ENCODE assay signal across 18 cellular contexts in genomic region chr11:1782026-1782696, GRCh38. TPM values are rescaled to one million over a fixed set of nuclear protein-coding genes. Genes with fewer than 3 reads are reported as not detected.
DNase-seq lines count a peak whose midpoint lies in the region; ATAC-seq and TF ChIP-seq lines count a peak whose summit lies in the region.
"Had no signal": no experiment of that assay in that cellular context is flagged by ENCODE, and none has a peak within 500 bp of the region (broad histone marks: within the 10 kb centered on the region; RNA-seq: fewer than 3 reads in every experiment).

No MANE protein-coding gene starts in this region.

- H3K27me3 ChIP-seq in right atrium auricular region (no peaks in the 10 kb centered on the region), left lung (peaks cover 0 to 12% of the 10 kb centered on the region in 2 donors)
- H3K27me3 ChIP-seq: dorsolateral prefrontal cortex had no signal

- no peak for TF ChIP-seq POLR2A in NB4 (IDR thresholded peaks at IDR 0.05; ENCODE audit: extremely low read depth, insufficient read length)

- H3K27me3 Mint-ChIP-seq in activated T-helper 2 cell treated with anti-CD3 and anti-CD28 coated beads, Interferon-gamma antibody, Interleukin-2, Interleukin-4, amounts not matched to agents 10 μg/mL and 5 μg/mL and 100 μg/mL, durations not matched to agents 14 hours and 24 hours and 36 hours (ENCODE audit: low read depth): no peaks in the 10 kb centered on the region

- H3K9me3 Mint-ChIP-seq in stimulated activated effector memory CD8-positive, alpha-beta T cell treated with anti-CD3 and anti-CD28 coated beads, Interleukin-12 subunit alpha, Interleukin-12 subunit beta, amount 100 ng/mL, for 72 hours: no peaks in the 10 kb centered on the region
- H3K9me3 Mint-ChIP-seq in activated T-helper 2 cell treated with anti-CD3 and anti-CD28 coated beads, Interferon-gamma antibody, Interleukin-2, Interleukin-4, amounts not matched to agents 10 μg/mL and 5 μg/mL and 100 μg/mL, durations not matched to agents 14 hours and 24 hours and 36 hours: no peaks in the 10 kb centered on the region
- H3K9me3 Mint-ChIP-seq: CD8-positive, alpha-beta memory T cell had no signal

- no peak overlapping the region for H3K4me3 Mint-ChIP-seq in stimulated activated effector memory CD8-positive, alpha-beta T cell treated with anti-CD3 and anti-CD28 coated beads, Interleukin-12 subunit alpha, Interleukin-12 subunit beta, amount 100 ng/mL, for 72 hours
- H3K4me3 Mint-ChIP-seq in activated T-helper 2 cell treated with anti-CD3 and anti-CD28 coated beads, Interferon-gamma antibody, Interleukin-2, Interleukin-4, amounts not matched to agents 10 μg/mL and 5 μg/mL and 100 μg/mL, durations not matched to agents 14 hours and 24 hours and 36 hours (ENCODE audit: low read depth): no peak overlapping the region
- H3K4me3 Mint-ChIP-seq: CD8-positive, alpha-beta memory T cell had no signal

- H3K36me3 Mint-ChIP-seq in stimulated activated effector memory CD8-positive, alpha-beta T cell treated with anti-CD3 and anti-CD28 coated beads, Interleukin-12 subunit alpha, Interleukin-12 subunit beta, amount 100 ng/mL, for 72 hours: no peaks in the 10 kb centered on the region
- H3K36me3 Mint-ChIP-seq in activated T-helper 2 cell treated with anti-CD3 and anti-CD28 coated beads, Interferon-gamma antibody, Interleukin-2, Interleukin-4, amounts not matched to agents 10 μg/mL and 5 μg/mL and 100 μg/mL, durations not matched to agents 14 hours and 24 hours and 36 hours (ENCODE audit: low read depth): no peaks in the 10 kb centered on the region
- H3K36me3 Mint-ChIP-seq: CD8-positive, alpha-beta memory T cell had no signal

- H3K4me3 ChIP-seq in right atrium auricular region (no peak overlapping the region), NB4 (ENCODE audit: low read depth, low read length) (no peak overlapping the region), left lung (no peak overlapping the region)
- H3K4me3 ChIP-seq: dorsolateral prefrontal cortex had no signal

- no peaks in the 10 kb centered on the region for H3K4me1 ChIP-seq in right atrium auricular region
- peaks cover 0 to 89% of the 10 kb centered on the region in 2 donors for H3K4me1 ChIP-seq in left lung

- TF ChIP-seq CTCF in right atrium auricular region (IDR thresholded peaks at IDR 0.05) (no peak), NB4 (IDR thresholded peaks at IDR 0.05; ENCODE audit: low read depth, low read length) (no peak), left lung (IDR thresholded peaks at IDR 0.05) (no peak)

- intact Hi-C loops in Right ventricle myocardium superior (cut with DNase I): no loop called here
- intact Hi-C loops in left lung (cut with DNase I): no loop called here
- intact Hi-C loops in activated T-helper 2 cell treated with anti-CD3 and anti-CD28 coated beads, Interferon-gamma antibody, Interleukin-2, Interleukin-4, amounts not matched to agents 10 μg/mL and 5 μg/mL and 100 μg/mL, durations not matched to agents 14 hours and 24 hours and 36 hours (cut with micrococcal nuclease): no loop called here

- ATAC-seq in Right ventricle myocardium superior (ENCODE audit: poor library complexity) (peak; percentile 33), left lung (peak; percentile 41)
- no peak for ATAC-seq in stimulated activated effector memory CD8-positive, alpha-beta T cell treated with anti-CD3 and anti-CD28 coated beads, Interleukin-12 subunit alpha, Interleukin-12 subunit beta, amount 100 ng/mL, for 72 hours

- CTCF ChIA-PET in HEK293T (lab: Yijun Ruan, JAX): interaction anchor here (1.6 kb wide), 1 partner anchor 9 kb away, joined by 4 read pairs; no protein-coding TSS in a partner anchor

- peak overlapping the region; percentile 63 for H3K27ac Mint-ChIP-seq in stimulated activated effector memory CD8-positive, alpha-beta T cell treated with anti-CD3 and anti-CD28 coated beads, Interleukin-12 subunit alpha, Interleukin-12 subunit beta, amount 100 ng/mL, for 72 hours
- H3K27ac Mint-ChIP-seq in activated T-helper 2 cell treated with anti-CD3 and anti-CD28 coated beads, Interferon-gamma antibody, Interleukin-2, Interleukin-4, amounts not matched to agents 10 μg/mL and 5 μg/mL and 100 μg/mL, durations not matched to agents 14 hours and 24 hours and 36 hours: no peak overlapping the region
- H3K27ac Mint-ChIP-seq: CD8-positive, alpha-beta memory T cell had no signal

- POLR2A ChIA-PET in HEK293T (lab: Yijun Ruan, JAX): no interaction called here

- H3K27ac ChIP-seq in right atrium auricular region (no peak overlapping the region), left lung (peak overlapping the region; percentile 59 to 97)
- H3K27ac ChIP-seq: epithelial cell of prostate had no signal

- no peak for DNase-seq in Right ventricle myocardium superior
- DNase-seq in right atrium auricular region (ENCODE audit: low spot score): no peak
- DNase-seq in NB4 (ENCODE audit: low read depth): peak; percentile 57
- DNase-seq in left lung: peak; percentile 67 to 83
- no peak for DNase-seq in stimulated activated effector memory CD8-positive, alpha-beta T cell treated with anti-CD3 and anti-CD28 coated beads, Interleukin-12 subunit alpha, Interleukin-12 subunit beta, amount 100 ng/mL, for 72 hours (ENCODE audit: low spot score in 2 of 2)
- no peak for DNase-seq in islet precursor cell
- DNase-seq in HEK293T (ENCODE audit: extremely low spot score): no peak
- no peak for DNase-seq in activated T-helper 2 cell treated with anti-CD3 and anti-CD28 coated beads, Interferon-gamma antibody, Interleukin-2, Interleukin-4, amounts not matched to agents 10 μg/mL and 5 μg/mL and 100 μg/mL, durations not matched to agents 14 hours and 24 hours and 36 hours (ENCODE audit: low spot score)
- DNase-seq: activated CD4-positive, alpha-beta T cell treated with anti-CD3 and anti-CD28 coated beads for 4 hours; CD8-positive, alpha-beta memory T cell; DND-41; mesendoderm; NCI-H1105; NCI-H2081 treated with DMSO at 0.1 percent for 48 hours; NCI-H748 treated with DMSO at 0.1 percent for 48 hours; SW 1271 had no signal

- H3K36me3 ChIP-seq in right atrium auricular region (no peaks in the 10 kb centered on the region), left lung (no peaks in the 10 kb centered on the region)

- H3K9me3 ChIP-seq in right atrium auricular region (no peaks in the 10 kb centered on the region), left lung (no peaks in the 10 kb centered on the region)

- H3K4me1 Mint-ChIP-seq in stimulated activated effector memory CD8-positive, alpha-beta T cell treated with anti-CD3 and anti-CD28 coated beads, Interleukin-12 subunit alpha, Interleukin-12 subunit beta, amount 100 ng/mL, for 72 hours: peaks cover 35% of the 10 kb centered on the region
- no peaks in the 10 kb centered on the region for H3K4me1 Mint-ChIP-seq in activated T-helper 2 cell treated with anti-CD3 and anti-CD28 coated beads, Interferon-gamma antibody, Interleukin-2, Interleukin-4, amounts not matched to agents 10 μg/mL and 5 μg/mL and 100 μg/mL, durations not matched to agents 14 hours and 24 hours and 36 hours (ENCODE audit: low read depth)
- H3K4me1 Mint-ChIP-seq: CD8-positive, alpha-beta memory T cell had no signal

TF ChIP-seq in HEK293T, 16 proteins besides CTCF, POLR2A, EP300 and RAD21:
- TF ChIP-seq ELF4 (IDR thresholded peaks at IDR 0.05) (no peak), L3MBTL2 (conservative IDR thresholded peaks at IDR 0.05) (no peak), TARDBP (IDR thresholded peaks at IDR 0.05) (no peak), FOXK2 (IDR thresholded peaks at IDR 0.05) (no peak), BHLHE40 (IDR thresholded peaks at IDR 0.05; ENCODE audit: borderline replicate concordance) (no peak), FOXM1 (IDR thresholded peaks at IDR 0.05; ENCODE audit: borderline replicate concordance) (no peak), FOXA1 (IDR thresholded peaks at IDR 0.05) (no peak)

RNA-seq across cellular contexts. Expression of gene CTSD, which starts 18.4 kb away (rescaled TPM):
- total RNA-seq in Right ventricle myocardium superior (986 TPM), right atrium auricular region (1,000 to 10,000 TPM in 1 of 2 donors, 100 to 1,000 TPM in 1; 782 to 1,042 TPM), left lung (1,000 to 10,000 TPM; 1,902 to 2,455 TPM)
- 73.5 and 76.3 TPM in 2 replicates for total RNA-seq in activated T-helper 2 cell treated with anti-CD3 and anti-CD28 coated beads, Interferon-gamma antibody, Interleukin-2, Interleukin-4, amounts not matched to agents 10 μg/mL and 5 μg/mL and 100 μg/mL, durations not matched to agents 14 hours and 24 hours and 36 hours

RNA-seq across cellular contexts. Expression of gene IFITM10, which starts 31.8 kb away (rescaled TPM):
- total RNA-seq in Right ventricle myocardium superior (1.1 TPM), right atrium auricular region (under 1 TPM; 0.37 to 0.47 TPM), left lung (10 to 100 TPM in 1 of 2 donors, 1 to 10 TPM in 1; 3.4 to 16.5 TPM)
- 0.14 and 0.34 TPM in 2 replicates for total RNA-seq in activated T-helper 2 cell treated with anti-CD3 and anti-CD28 coated beads, Interferon-gamma antibody, Interleukin-2, Interleukin-4, amounts not matched to agents 10 μg/mL and 5 μg/mL and 100 μg/mL, durations not matched to agents 14 hours and 24 hours and 36 hours

RNA-seq across cellular contexts. Expression of gene SYT8, which starts 52.6 kb away (rescaled TPM):
- total RNA-seq in Right ventricle myocardium superior: not detected
- total RNA-seq in right atrium auricular region: not detected
- total RNA-seq in left lung: 1 to 10 TPM; 6.0 to 8.8 TPM
- not detected in 2 replicates for total RNA-seq in activated T-helper 2 cell treated with anti-CD3 and anti-CD28 coated beads, Interferon-gamma antibody, Interleukin-2, Interleukin-4, amounts not matched to agents 10 μg/mL and 5 μg/mL and 100 μg/mL, durations not matched to agents 14 hours and 24 hours and 36 hours
- total RNA-seq: CD8-positive, alpha-beta memory T cell had no signal

RNA-seq across cellular contexts. Expression of gene TNNI2, which starts 56.6 kb away (rescaled TPM):
- total RNA-seq in Right ventricle myocardium superior (not detected), right atrium auricular region (not detected), left lung (1 to 10 TPM; 3.4 to 8.5 TPM)
- total RNA-seq in activated T-helper 2 cell treated with anti-CD3 and anti-CD28 coated beads, Interferon-gamma antibody, Interleukin-2, Interleukin-4, amounts not matched to agents 10 μg/mL and 5 μg/mL and 100 μg/mL, durations not matched to agents 14 hours and 24 hours and 36 hours: 0.27 TPM in 1 of 2 replicates, not detected in the other

Comparison
In these comparisons a context has a peak if more than half of its experiments do, and no peak if none do; other contexts are left out.
1. DNase-seq: peak in NB4 (single experiment) and left lung (2 of 2); none in Right ventricle myocardium superior (single experiment), right atrium auricular region (single experiment), stimulated activated effector memory CD8-positive, alpha-beta T cell treated with anti-CD3 and anti-CD28 coated beads, Interleukin-12 subunit alpha, Interleukin-12 subunit beta, amount 100 ng/mL, for 72 hours (0 of 2), islet precursor cell (single experiment), HEK293T (single experiment) and activated T-helper 2 cell treated with anti-CD3 and anti-CD28 coated beads, Interferon-gamma antibody, Interleukin-2, Interleukin-4, amounts not matched to agents 10 μg/mL and 5 μg/mL and 100 μg/mL, durations not matched to agents 14 hours and 24 hours and 36 hours (single experiment).
2. H3K27ac ChIP-seq: peak in left lung (2 of 2); none in right atrium auricular region (0 of 2).
3. RNA of gene CTSD, which starts 18.4 kb away (total RNA-seq): 1,902 to 2,455 TPM in left lung, 782 to 1,042 TPM in right atrium auricular region and 986 TPM in Right ventricle myocardium superior (single experiment); 73.5 to 76.3 TPM in activated T-helper 2 cell treated with anti-CD3 and anti-CD28 coated beads, Interferon-gamma antibody, Interleukin-2, Interleukin-4, amounts not matched to agents 10 μg/mL and 5 μg/mL and 100 μg/mL, durations not matched to agents 14 hours and 24 hours and 36 hours; every median in the first group is over 10 times any median in the second.